In genomic region chr1:110605901-110606783, GRCh38 we compare ENCODE assay signal across 9 cellular contexts. TPM values are rescaled to one million over a fixed set of nuclear protein-coding genes. Genes with fewer than 3 reads are reported as not detected.
DNase-seq lines count a peak whose midpoint lies in the region; ATAC-seq and TF ChIP-seq lines count a peak whose summit lies in the region.
"Had no signal": no experiment of that assay in that cellular context is flagged by ENCODE, and none has a peak within 500 bp of the region (broad histone marks: within the 10 kb centered on the region; RNA-seq: fewer than 3 reads in every experiment).

KCNA2 (minus strand) TSS chr1:110606358; CDS start chr1:110604782, 1,576 bp downstream.

- no peaks in the 10 kb centered on the region for H3K36me3 ChIP-seq in brain microvascular endothelial cell (replicated peaks)
- H3K36me3 ChIP-seq in skeletal muscle satellite cell (ENCODE audit: insufficient read depth, low read length), result no peaks in the 10 kb centered on the region

- TF ChIP-seq CTCF in brain microvascular endothelial cell (IDR thresholded peaks at IDR 0.05; ENCODE audit: low read depth, low read length, missing control alignments), result no peak

- H3K4me1 ChIP-seq in skeletal muscle satellite cell (ENCODE audit: control insufficient read depth, insufficient read depth, low read length), result peaks cover 5% of the 10 kb centered on the region

- H3K27me3 ChIP-seq in brain microvascular endothelial cell (replicated peaks) (peaks cover 42% of the 10 kb centered on the region), skeletal muscle satellite cell (ENCODE audit: control insufficient read depth, insufficient read depth, low read length) (peaks cover 67% of the 10 kb centered on the region)

- H3K4me2 ChIP-seq in skeletal muscle satellite cell (ENCODE audit: low read length), result peak within 1 kb of the TSS; percentile 62

- ATAC-seq in GM21360 (IDR thresholded peaks at IDR 0.05; ENCODE audit: unreplicated experiment) (no peak), HG02642 (IDR thresholded peaks at IDR 0.05; ENCODE audit: poor library complexity, unreplicated experiment) (no peak)

- no peaks in the 10 kb centered on the region for H3K9me3 ChIP-seq in skeletal muscle satellite cell (replicated peaks; ENCODE audit: low read length)

- in situ Hi-C loops in brain microvascular endothelial cell (cut with HindIII; ENCODE audit: low pct_ligation_motif_present, low sequenced_read_pairs), result no loop called here

- no peak within 1 kb of the TSS for H3K9ac ChIP-seq in skeletal muscle satellite cell (ENCODE audit: low read depth, low read length)

- DNase-seq in DMS114 treated with DMSO at 0.1 percent for 48 hours (lab: John Stamatoyannopoulos, UW; ENCODE audit: unreplicated experiment) (peak; percentile 32), NCI-H1694 treated with DMSO at 0.1 percent for 48 hours (lab: John Stamatoyannopoulos, UW) (peak; percentile 53), brain microvascular endothelial cell (no peak), inferior parietal cortex (ENCODE audit: extremely low spot score) (peak; percentile 60), GF-D8 (lab: John Stamatoyannopoulos, UW) (no peak)

- H3K27ac ChIP-seq in brain microvascular endothelial cell, result no peak within 1 kb of the TSS

- H3K4me3 ChIP-seq in brain microvascular endothelial cell (ENCODE audit: low read depth, low read length), result peak within 1 kb of the TSS; percentile 27
- H3K4me3 ChIP-seq in skeletal muscle satellite cell (ENCODE audit: low read length), result peak within 1 kb of the TSS; percentile 54

RNA-seq across cellular contexts. Expression of gene KCNA2, which starts in this region (rescaled TPM):
- total RNA-seq in skeletal muscle satellite cell (2012; rRNA removed), result under 0.01 TPM in 1 of 2 replicates, not detected in the other
- total RNA-seq: M059J had no signal

Comparison
In these comparisons a context has a peak if more than half of its experiments do, and no peak if none do; other contexts are left out.
1. DNase-seq: peak in DMS114 treated with DMSO at 0.1 percent for 48 hours (single experiment), NCI-H1694 treated with DMSO at 0.1 percent for 48 hours (single experiment) and inferior parietal cortex (single experiment); none in brain microvascular endothelial cell (single experiment) and GF-D8 (single experiment).